Comparison of ENCODE assay signal across 9 cellular contexts in the genomic region with DNA sequence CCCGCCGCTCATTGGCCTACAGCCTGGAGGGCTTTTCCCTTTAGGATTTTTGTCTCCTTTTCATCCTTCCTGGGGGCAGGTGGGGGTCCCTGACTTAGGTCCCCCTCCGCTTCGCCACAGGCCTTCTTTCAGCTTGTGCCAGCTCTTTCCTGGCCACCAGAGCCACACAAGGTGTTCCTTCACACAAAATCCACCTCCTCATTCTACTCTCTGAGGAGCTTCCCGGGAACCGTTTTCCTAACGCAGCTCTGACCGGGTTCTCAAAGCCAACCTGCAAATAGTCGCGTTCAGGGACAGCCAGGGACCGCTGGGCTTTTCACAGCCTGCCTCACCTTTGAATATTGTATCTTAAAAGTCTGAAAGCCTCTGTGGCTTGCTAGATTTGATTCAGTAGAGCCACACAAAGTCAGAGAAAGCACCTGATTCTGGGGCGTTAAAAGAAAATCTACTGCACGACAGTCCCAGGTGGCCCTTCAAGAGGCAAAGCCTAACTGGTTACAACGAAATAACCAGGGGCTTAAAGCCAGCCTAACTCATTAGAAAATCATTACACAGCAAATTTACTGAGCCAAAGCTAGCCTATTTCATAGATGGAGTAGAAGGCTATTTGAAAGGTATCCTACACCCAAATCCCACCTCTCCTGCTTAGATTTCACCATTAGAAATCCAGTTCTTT. TPM values are rescaled to one million over a fixed set of nuclear protein-coding genes. Genes with fewer than 3 reads are reported as not detected.
DNase-seq lines count a peak whose midpoint lies in the region; ATAC-seq, FAIRE-seq and TF ChIP-seq lines count a peak whose summit lies in the region.
"Had no signal": no experiment of that assay in that cellular context is flagged by ENCODE, and none has a peak within 500 bp of the region (broad histone marks: within the 10 kb centered on the region; RNA-seq: fewer than 3 reads in every experiment).

No MANE protein-coding gene starts in this region.

- H3K79me2 ChIP-seq in astrocyte (ENCODE audit: insufficient read depth, low read length), result no peaks in the 10 kb centered on the region

- no peak overlapping the region for H3K27ac ChIP-seq in astrocyte (ENCODE audit: low read depth, low read length)
- H3K27ac ChIP-seq in left lung, result no peak overlapping the region
- no peak overlapping the region for H3K27ac ChIP-seq in stomach
- H3K27ac ChIP-seq in uterus, result no peak overlapping the region

- no peak overlapping the region for H3K27ac Mint-ChIP-seq in activated CD8-positive, alpha-beta memory T cell treated with anti-CD3 and anti-CD28 coated beads, Interleukin-2, amount 10 ng/mL, durations not matched to agents 7 days and 5 days
- H3K27ac Mint-ChIP-seq in astrocyte (ENCODE audit: unreplicated experiment), result no peak overlapping the region
- H3K27ac Mint-ChIP-seq: CD14-positive monocyte had no signal

- peak overlapping the region; percentile 73 for H3K4me2 ChIP-seq in astrocyte (ENCODE audit: low read length)

- H3K9me3 ChIP-seq in astrocyte (ENCODE audit: insufficient read depth, low read depth, low read length) (no peaks in the 10 kb centered on the region), left lung (no peaks in the 10 kb centered on the region), stomach (no peaks in the 10 kb centered on the region), uterus (no peaks in the 10 kb centered on the region)

- H3K27me3 ChIP-seq in astrocyte (ENCODE audit: insufficient read depth, low read length) (peaks cover 8% of the 10 kb centered on the region), left lung (peaks cover 18 to 39% of the 10 kb centered on the region in 2 donors), stomach (peaks cover 0 to 38% (median 32%) of the 10 kb centered on the region in 3 donors), uterus (peaks cover 0 to 5% of the 10 kb centered on the region in 2 donors)

- TF ChIP-seq EP300 in stomach (IDR thresholded peaks at IDR 0.05), result no peak

- H3K4me1 ChIP-seq in astrocyte (ENCODE audit: insufficient read depth, low read length), result no peaks in the 10 kb centered on the region
- peaks cover 0 to 5% of the 10 kb centered on the region in 2 donors for H3K4me1 ChIP-seq in left lung
- H3K4me1 ChIP-seq in stomach, result peaks cover 0 to 17% (median 12%) of the 10 kb centered on the region in 4 donors
- peaks cover 0 to 4% of the 10 kb centered on the region in 2 donors for H3K4me1 ChIP-seq in uterus

- TF ChIP-seq POLR2A in stomach (IDR thresholded peaks at IDR 0.05), result no peak
- TF ChIP-seq POLR2A in uterus (IDR thresholded peaks at IDR 0.05), result no peak

- peak overlapping the region; percentile 40 for H3K4me3 Mint-ChIP-seq in activated CD8-positive, alpha-beta memory T cell treated with anti-CD3 and anti-CD28 coated beads, Interleukin-2, amount 10 ng/mL, durations not matched to agents 7 days and 5 days
- peak overlapping the region; percentile 71 for H3K4me3 Mint-ChIP-seq in astrocyte (ENCODE audit: unreplicated experiment)

- no peak for DNase-seq in activated CD8-positive, alpha-beta memory T cell treated with anti-CD3 and anti-CD28 coated beads, Interleukin-2, amount 10 ng/mL, durations not matched to agents 7 days and 5 days
- no peak for DNase-seq in activated CD8-positive, alpha-beta memory T cell treated with anti-CD3 and anti-CD28 coated beads for 24 hours
- DNase-seq in astrocyte (ENCODE audit: low read depth), result no peak
- no peak for DNase-seq in left lung
- no peak for DNase-seq in stomach
- no peak for DNase-seq in uterus
- DNase-seq in NCI-H2171 (lab: John Stamatoyannopoulos, UW), result no peak
- no peak for DNase-seq in ecto neural progenitor cell (ENCODE audit: low spot score)

- H3K9me3 Mint-ChIP-seq in activated CD8-positive, alpha-beta memory T cell treated with anti-CD3 and anti-CD28 coated beads, Interleukin-2, amount 10 ng/mL, durations not matched to agents 7 days and 5 days (ENCODE audit: low read depth), result no peaks in the 10 kb centered on the region
- H3K9me3 Mint-ChIP-seq in astrocyte (ENCODE audit: unreplicated experiment), result no peaks in the 10 kb centered on the region

- H3K4me3 ChIP-seq in astrocyte (ENCODE audit: insufficient read depth, low read depth, low read length), result no peak overlapping the region
- H3K4me3 ChIP-seq in left lung, result peak overlapping the region; percentile 7 to 23
- peak overlapping the region; percentile 38 to 48 (median 42) for H3K4me3 ChIP-seq in stomach
- H3K4me3 ChIP-seq in uterus, result peak overlapping the region in 1 of 2 donors; percentile 36

- no peaks in the 10 kb centered on the region for H4K20me1 ChIP-seq in astrocyte (ENCODE audit: insufficient read depth, low read length)

- H3K9ac ChIP-seq in astrocyte (ENCODE audit: low read length), result no peak overlapping the region

- FAIRE-seq in astrocyte (lab: Jason Lieb, UNC), result no peak

- CTCF ChIA-PET in activated CD8-positive, alpha-beta memory T cell treated with anti-CD3 and anti-CD28 coated beads, Interleukin-2, amount 10 ng/mL, durations not matched to agents 7 days and 5 days (lab: Charles Lee), result interaction anchor here (1.0 kb wide), 1 partner anchor 159 kb away, joined by 3 read pairs; no protein-coding TSS in a partner anchor

- 5 to 57% (median 21%) methylated on average over 14 of the region's 14 CpGs for WGBS in stomach, 5 donors

- peaks cover 2% of the 10 kb centered on the region for H3K4me1 Mint-ChIP-seq in activated CD8-positive, alpha-beta memory T cell treated with anti-CD3 and anti-CD28 coated beads, Interleukin-2, amount 10 ng/mL, durations not matched to agents 7 days and 5 days
- H3K4me1 Mint-ChIP-seq in astrocyte (ENCODE audit: low read depth, unreplicated experiment), result peaks cover 2% of the 10 kb centered on the region

- peaks cover 48% of the 10 kb centered on the region for H3K27me3 Mint-ChIP-seq in activated CD8-positive, alpha-beta memory T cell treated with anti-CD3 and anti-CD28 coated beads, Interleukin-2, amount 10 ng/mL, durations not matched to agents 7 days and 5 days
- H3K27me3 Mint-ChIP-seq in astrocyte (ENCODE audit: low read depth, unreplicated experiment), result peaks cover 22% of the 10 kb centered on the region

- no peak for ATAC-seq in activated CD8-positive, alpha-beta memory T cell treated with anti-CD3 and anti-CD28 coated beads, Interleukin-2, amount 10 ng/mL, durations not matched to agents 7 days and 5 days
- no peak for ATAC-seq in left lung

- H3K36me3 Mint-ChIP-seq in activated CD8-positive, alpha-beta memory T cell treated with anti-CD3 and anti-CD28 coated beads, Interleukin-2, amount 10 ng/mL, durations not matched to agents 7 days and 5 days, result no peaks in the 10 kb centered on the region
- H3K36me3 Mint-ChIP-seq in astrocyte (ENCODE audit: low read depth, unreplicated experiment), result no peaks in the 10 kb centered on the region
- H3K36me3 Mint-ChIP-seq: CD14-positive monocyte had no signal

- H3K36me3 ChIP-seq in astrocyte (ENCODE audit: insufficient read depth, low read length) (no peaks in the 10 kb centered on the region), left lung (no peaks in the 10 kb centered on the region), stomach (no peaks in the 10 kb centered on the region), uterus (no peaks in the 10 kb centered on the region)

- TF ChIP-seq CTCF in astrocyte (IDR thresholded peaks at IDR 0.05; ENCODE audit: insufficient read depth, low read depth, low read length), result no peak
- no peak for TF ChIP-seq CTCF in left lung (IDR thresholded peaks at IDR 0.05)
- no peak for TF ChIP-seq CTCF in stomach (IDR thresholded peaks at IDR 0.05)
- TF ChIP-seq CTCF in uterus (IDR thresholded peaks at IDR 0.05), result no peak

- H2AFZ ChIP-seq in astrocyte (ENCODE audit: low read depth, low read length), result peak overlapping the region; percentile 60

- intact Hi-C loops in left lung (cut with DNase I) (no loop called here), stomach (cut with DNase I; ENCODE audit: low total_unique reads) (no loop called here), uterus (cut with DNase I; ENCODE audit: low total_unique reads) (no loop called here)

RNA-seq across cellular contexts. Expression of gene GPC3, which starts 0.8 kb away (rescaled TPM):
- total RNA-seq in activated CD8-positive, alpha-beta memory T cell treated with anti-CD3 and anti-CD28 coated beads, Interleukin-2, amount 10 ng/mL, durations not matched to agents 7 days and 5 days, result not detected
- total RNA-seq in astrocyte (2.7 and 8.2 TPM in 2 replicates), left lung (10 to 100 TPM; 42.1 to 62.6 TPM), stomach (100 to 1,000 TPM in 1 of 5 donors, 10 to 100 TPM in 2, 1 to 10 TPM in 2; 2.7 to 137 (median 18.8) TPM), uterus (100 to 1,000 TPM in 1 of 4 donors, 10 to 100 TPM in 1, 1 to 10 TPM in 2; 3.3 to 172 (median 21.2) TPM)
- polyA plus RNA-seq in stomach, result 1 to 10 TPM in 1 of 3 donors, under 1 TPM in 2; 0.46 to 2.5 (median 0.87) TPM
- polyA plus RNA-seq: CD14-positive monocyte had no signal
